ENCODE assay signal across 1 cellular context in genomic region chr17:6489016-6489550, GRCh38.
TF ChIP-seq lines count a peak whose summit lies in the region.

No MANE protein-coding gene starts in this region.

TF ChIP-seq in H1, 55 proteins besides CTCF, POLR2A, EP300 and RAD21:
- no peak for TF ChIP-seq KDM5A (IDR thresholded peaks at IDR 0.05; ENCODE audit: low read length)
- no peak for TF ChIP-seq TAF7 (optimal IDR thresholded peaks at IDR 0.05; ENCODE audit: borderline replicate concordance, low read depth, low read length)
- no peak for TF ChIP-seq JUND (IDR thresholded peaks at IDR 0.05; ENCODE audit: low read length)
- TF ChIP-seq MAFK (IDR thresholded peaks at IDR 0.05; ENCODE audit: low read depth, low read length) = no peak
- no peak for TF ChIP-seq KDM4A (IDR thresholded peaks at IDR 0.05; ENCODE audit: low read depth, low read length, severe bottlenecking)
- TF ChIP-seq SUZ12 (IDR thresholded peaks at IDR 0.05; ENCODE audit: low read length) = no peak
- no peak for TF ChIP-seq RFX5 (IDR thresholded peaks at IDR 0.05; ENCODE audit: borderline replicate concordance, low read depth, low read length)
- TF ChIP-seq ATF2 (IDR thresholded peaks at IDR 0.05; ENCODE audit: low read length) = no peak
